In the genomic region with DNA sequence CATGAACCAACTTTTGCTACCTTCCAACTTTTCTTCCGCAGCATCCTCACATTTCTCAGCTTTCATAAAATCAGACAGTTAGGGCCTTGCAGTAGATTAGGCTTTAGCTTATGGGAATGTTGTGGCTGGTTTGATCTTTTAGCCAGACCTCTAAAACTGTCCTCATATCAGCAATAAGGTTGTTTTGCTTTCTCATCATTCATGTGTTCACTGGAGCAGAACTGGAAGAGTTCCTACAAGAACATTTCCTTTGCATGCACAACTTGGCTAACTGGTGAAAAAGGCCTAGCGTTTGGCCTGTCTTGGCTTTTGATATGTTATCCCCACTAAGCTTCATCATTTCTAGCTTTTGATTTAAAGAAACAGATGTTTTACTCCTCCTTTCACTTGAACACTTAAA, we compare ENCODE assay signal across 14 cellular contexts.
A peak's percentile ranks its signal among the peaks of the same experiment; 100 is the strongest.
DNase-seq lines count a peak whose midpoint lies in the region; ATAC-seq, FAIRE-seq and TF ChIP-seq lines count a peak whose summit lies in the region.
"Had no signal": no experiment of that assay in that cellular context is flagged by ENCODE, and none has a peak within 500 bp of the region (broad histone marks: within the 10 kb centered on the region; RNA-seq: fewer than 3 reads in every experiment).

No MANE protein-coding gene starts in this region.

- TF ChIP-seq CTCF in astrocyte (IDR thresholded peaks at IDR 0.05; ENCODE audit: insufficient read depth, low read depth, low read length) = no peak

- H3K4me2 ChIP-seq in BLaER1 treated with 17β-estradiol and CSF1 and Interleukin-3, amounts not matched to agents 10 nM and 100 nM = peak overlapping the region in 8 of 11 experiments; percentile 1 to 41 (median 19); a peak in 11 of 22 replicates
- no peak overlapping the region for H3K4me2 ChIP-seq in astrocyte (ENCODE audit: low read length)
- H3K4me2 ChIP-seq: GM23338 had no signal

- H3K4me3 ChIP-seq in BLaER1 treated with 17β-estradiol and CSF1 and Interleukin-3, amounts not matched to agents 10 nM and 100 nM = no peak overlapping the region
- H3K4me3 ChIP-seq in astrocyte (ENCODE audit: insufficient read depth, low read depth, low read length) = no peak overlapping the region
- H3K4me3 ChIP-seq: GM23338 had no signal

- no peaks in the 10 kb centered on the region for H3K27me3 Mint-ChIP-seq in astrocyte (ENCODE audit: low read depth, unreplicated experiment)
- no peaks in the 10 kb centered on the region for H3K27me3 Mint-ChIP-seq in activated T-cell treated with anti-CD3 and anti-CD28 coated beads, Interleukin-2, amount 50 U/mL, for 4 hours (ENCODE audit: low read depth)
- H3K27me3 Mint-ChIP-seq: CD4-positive, alpha-beta memory T cell had no signal

- no peaks in the 10 kb centered on the region for H3K27me3 ChIP-seq in BLaER1 treated with 17β-estradiol and CSF1 and Interleukin-3, amounts not matched to agents 10 nM and 100 nM
- no peaks in the 10 kb centered on the region for H3K27me3 ChIP-seq in astrocyte (ENCODE audit: insufficient read depth, low read length)

- no peaks in the 10 kb centered on the region for H3K79me2 ChIP-seq in astrocyte (ENCODE audit: insufficient read depth, low read length)

- H3K9me3 ChIP-seq in BLaER1 treated with 17β-estradiol and CSF1 and Interleukin-3, amounts not matched to agents 10 nM and 100 nM (replicated peaks in 1 of 11) = no peaks in the 10 kb centered on the region
- no peaks in the 10 kb centered on the region for H3K9me3 ChIP-seq in astrocyte (ENCODE audit: insufficient read depth, low read depth, low read length)

- DNase-seq in astrocyte (ENCODE audit: low read depth) = peak; percentile 67
- DNase-seq in kidney tubule cell (ENCODE audit: low spot score) = peak; percentile 10
- DNase-seq in non-pigmented ciliary epithelial cell (ENCODE audit: low read depth) = peak; percentile 27
- DNase-seq in Kasumi-1 (lab: John Stamatoyannopoulos, UW) = no peak
- DNase-seq in activated T-cell treated with anti-CD3 and anti-CD28 coated beads, Interleukin-2, amount 50 U/mL, for 4 hours = no peak
- DNase-seq: 8988T; CD4-positive, alpha-beta memory T cell; COR-L47; H7 had no signal

- H2AFZ ChIP-seq in astrocyte (ENCODE audit: low read depth, low read length) = no peak overlapping the region
- H2AFZ ChIP-seq: GM23338 had no signal

- H4K20me1 ChIP-seq in BLaER1 treated with 17β-estradiol and CSF1 and Interleukin-3, amounts not matched to agents 10 nM and 100 nM = no peaks in the 10 kb centered on the region
- no peaks in the 10 kb centered on the region for H4K20me1 ChIP-seq in astrocyte (ENCODE audit: insufficient read depth, low read length)

- H3K27ac Mint-ChIP-seq in astrocyte (ENCODE audit: unreplicated experiment) = no peak overlapping the region
- H3K27ac Mint-ChIP-seq: CD4-positive, alpha-beta memory T cell; GM23338 had no signal

- no peak for FAIRE-seq in astrocyte (lab: Jason Lieb, UNC)
- FAIRE-seq: GM18507 had no signal

- H3K9ac ChIP-seq in BLaER1 treated with 17β-estradiol and CSF1 and Interleukin-3, amounts not matched to agents 10 nM and 100 nM = no peak overlapping the region
- H3K9ac ChIP-seq in astrocyte (ENCODE audit: low read length) = no peak overlapping the region

- H3K9me3 Mint-ChIP-seq in astrocyte (ENCODE audit: unreplicated experiment) = no peaks in the 10 kb centered on the region
- H3K9me3 Mint-ChIP-seq in activated T-cell treated with anti-CD3 and anti-CD28 coated beads, Interleukin-2, amount 50 U/mL, for 4 hours = no peaks in the 10 kb centered on the region
- H3K9me3 Mint-ChIP-seq: CD4-positive, alpha-beta memory T cell; GM23338 had no signal

- ATAC-seq in GM21367 (IDR thresholded peaks at IDR 0.05; ENCODE audit: unreplicated experiment) = no peak
- ATAC-seq in activated T-cell treated with anti-CD3 and anti-CD28 coated beads, Interleukin-2, amount 50 U/mL, for 4 hours = no peak
- ATAC-seq: GM23338 had no signal

- peaks cover 4 to 9% (median 8%) of the 10 kb centered on the region in 10 experiments; a peak in 11 of 20 replicates for H3K4me1 ChIP-seq in BLaER1 treated with 17β-estradiol and CSF1 and Interleukin-3, amounts not matched to agents 10 nM and 100 nM
- H3K4me1 ChIP-seq in astrocyte (ENCODE audit: insufficient read depth, low read length) = no peaks in the 10 kb centered on the region

- no peak overlapping the region for H3K27ac ChIP-seq in BLaER1 treated with 17β-estradiol and CSF1 and Interleukin-3, amounts not matched to agents 10 nM and 100 nM
- no peak overlapping the region for H3K27ac ChIP-seq in astrocyte (ENCODE audit: low read depth, low read length)
- H3K27ac ChIP-seq: C4-2B had no signal

- no peak overlapping the region for H3K4me3 Mint-ChIP-seq in astrocyte (ENCODE audit: unreplicated experiment)
- no peak overlapping the region for H3K4me3 Mint-ChIP-seq in activated T-cell treated with anti-CD3 and anti-CD28 coated beads, Interleukin-2, amount 50 U/mL, for 4 hours
- H3K4me3 Mint-ChIP-seq: CD4-positive, alpha-beta memory T cell; GM23338 had no signal

- H3K4me1 Mint-ChIP-seq in astrocyte (ENCODE audit: low read depth, unreplicated experiment) = peaks cover 3% of the 10 kb centered on the region
- peaks cover 2% of the 10 kb centered on the region for H3K4me1 Mint-ChIP-seq in activated T-cell treated with anti-CD3 and anti-CD28 coated beads, Interleukin-2, amount 50 U/mL, for 4 hours (ENCODE audit: low read depth)

- H3K36me3 Mint-ChIP-seq in astrocyte (ENCODE audit: low read depth, unreplicated experiment) = no peaks in the 10 kb centered on the region
- H3K36me3 Mint-ChIP-seq in activated T-cell treated with anti-CD3 and anti-CD28 coated beads, Interleukin-2, amount 50 U/mL, for 4 hours (ENCODE audit: insufficient read depth) = no peaks in the 10 kb centered on the region
- H3K36me3 Mint-ChIP-seq: CD4-positive, alpha-beta memory T cell had no signal

- H3K36me3 ChIP-seq in BLaER1 treated with 17β-estradiol and CSF1 and Interleukin-3, amounts not matched to agents 10 nM and 100 nM = no peaks in the 10 kb centered on the region
- no peaks in the 10 kb centered on the region for H3K36me3 ChIP-seq in astrocyte (ENCODE audit: insufficient read depth, low read length)

Comparison
In these comparisons a context has a peak if more than half of its experiments do, and no peak if none do; other contexts are left out.
1. DNase-seq: peak in astrocyte (single experiment), kidney tubule cell (single experiment) and non-pigmented ciliary epithelial cell (single experiment); none in Kasumi-1 (0 of 2) and activated T-cell treated with anti-CD3 and anti-CD28 coated beads, Interleukin-2, amount 50 U/mL, for 4 hours (single experiment).